Comparison of ENCODE assay signal across 14 cellular contexts in genomic region chr7:47478926-47479791, GRCh38.
A peak's percentile ranks its signal among the peaks of the same experiment; 100 is the strongest.
DNase-seq lines count a peak whose midpoint lies in the region; ATAC-seq and TF ChIP-seq lines count a peak whose summit lies in the region.
"Had no signal": no experiment of that assay in that cellular context is flagged by ENCODE, and none has a peak within 500 bp of the region (broad histone marks: within the 10 kb centered on the region; RNA-seq: fewer than 3 reads in every experiment).

No MANE protein-coding gene starts in this region.

- peak overlapping the region in 1 of 3 donors; percentile 94 for H3K27ac Mint-ChIP-seq in IgD-negative memory B cell
- no peak overlapping the region for H3K27ac Mint-ChIP-seq in CD8-positive, alpha-beta memory T cell
- H3K27ac Mint-ChIP-seq: activated naive CD4-positive, alpha-beta T cell treated with anti-CD3 and anti-CD28 coated beads, Interleukin-2, amount 50 U/mL, for 72 hours; GM23338 had no signal

- in situ Hi-C loops in gastrocnemius medialis (cut with MboI; ENCODE audit: low sequenced_read_pairs in 4 of 4) = no loop called here

- H3K4me1 ChIP-seq in gastrocnemius medialis = peaks cover 37 to 43% of the 10 kb centered on the region in 2 donors
- H3K4me1 ChIP-seq in CD8-positive, alpha-beta memory T cell (ENCODE audit: insufficient read depth, low read length) = no peaks in the 10 kb centered on the region

- TF ChIP-seq CTCF in VCaP (conservative IDR thresholded peaks at IDR 0.05) (no peak), gastrocnemius medialis (IDR thresholded peaks at IDR 0.05 in 4 of 5, conservative IDR thresholded peaks at IDR 0.05 in 1 of 5) (no peak)

- POLR2A ChIA-PET in CD8-positive, alpha-beta memory T cell (lab: Charles Lee) = no interaction called here

- no peak for TF ChIP-seq POLR2A in gastrocnemius medialis (IDR thresholded peaks at IDR 0.05)

- no peaks in the 10 kb centered on the region for H3K27me3 ChIP-seq in gastrocnemius medialis
- H3K27me3 ChIP-seq in CD8-positive, alpha-beta memory T cell (ENCODE audit: insufficient read depth, low read length, poor library complexity, severe bottlenecking) = no peaks in the 10 kb centered on the region
- H3K27me3 ChIP-seq: left lung had no signal

- no peaks in the 10 kb centered on the region for H3K9me3 ChIP-seq in gastrocnemius medialis
- H3K9me3 ChIP-seq in CD8-positive, alpha-beta memory T cell (ENCODE audit: low read length) = no peaks in the 10 kb centered on the region
- H3K9me3 ChIP-seq: left lung had no signal

- CTCF ChIA-PET in CD8-positive, alpha-beta memory T cell (lab: Charles Lee) = no interaction called here

- H3K36me3 Mint-ChIP-seq in IgD-negative memory B cell = no peaks in the 10 kb centered on the region
- no peaks in the 10 kb centered on the region for H3K36me3 Mint-ChIP-seq in CD8-positive, alpha-beta memory T cell
- H3K36me3 Mint-ChIP-seq: activated naive CD4-positive, alpha-beta T cell treated with anti-CD3 and anti-CD28 coated beads, Interleukin-2, amount 50 U/mL, for 72 hours had no signal

- H3K9me3 Mint-ChIP-seq in IgD-negative memory B cell = no peaks in the 10 kb centered on the region
- peaks cover 0 to 7% (median 2%) of the 10 kb centered on the region in 5 donors for H3K9me3 Mint-ChIP-seq in CD8-positive, alpha-beta memory T cell

- ATAC-seq in gastrocnemius medialis (no peak), HG03196 (IDR thresholded peaks at IDR 0.05; ENCODE audit: unreplicated experiment) (no peak), GM21825 (IDR thresholded peaks at IDR 0.05; ENCODE audit: unreplicated experiment) (no peak), HG03571 (IDR thresholded peaks at IDR 0.05; ENCODE audit: unreplicated experiment) (no peak)
- ATAC-seq: activated naive CD4-positive, alpha-beta T cell treated with anti-CD3 and anti-CD28 coated beads, Interleukin-2, amount 50 U/mL, for 72 hours; left lung had no signal

- H3K27me3 Mint-ChIP-seq in IgD-negative memory B cell = no peaks in the 10 kb centered on the region
- no peaks in the 10 kb centered on the region for H3K27me3 Mint-ChIP-seq in CD8-positive, alpha-beta memory T cell

- no peaks in the 10 kb centered on the region for H3K36me3 ChIP-seq in gastrocnemius medialis
- no peaks in the 10 kb centered on the region for H3K36me3 ChIP-seq in CD8-positive, alpha-beta memory T cell (ENCODE audit: insufficient read depth, low read length)
- H3K36me3 ChIP-seq: left lung, WERI-Rb-1 had no signal

- intact Hi-C loops in gastrocnemius medialis (cut with DNase I; ENCODE audit: low total_unique reads) = no loop called here

- H3K4me3 Mint-ChIP-seq in IgD-negative memory B cell = peak overlapping the region in 3 of 4 donors; percentile 30 to 45 (median 38)
- H3K4me3 Mint-ChIP-seq in CD8-positive, alpha-beta memory T cell = no peak overlapping the region
- H3K4me3 Mint-ChIP-seq: GM23338 had no signal

- peaks cover 33 to 53% (median 37%) of the 10 kb centered on the region in 3 donors for H3K4me1 Mint-ChIP-seq in IgD-negative memory B cell
- H3K4me1 Mint-ChIP-seq in CD8-positive, alpha-beta memory T cell = no peaks in the 10 kb centered on the region

- H3K27ac ChIP-seq in VCaP (peak overlapping the region; percentile 8; the same call in 1 of the 2 replicates), gastrocnemius medialis (peak overlapping the region; percentile 84 to 90 (median 87))
- no peak overlapping the region for H3K27ac ChIP-seq in CD8-positive, alpha-beta memory T cell (ENCODE audit: low read depth, low read length)
- H3K27ac ChIP-seq: WERI-Rb-1 had no signal

- H3K4me3 ChIP-seq in gastrocnemius medialis = no peak overlapping the region
- H3K4me3 ChIP-seq in CD8-positive, alpha-beta memory T cell (ENCODE audit: low read length) = no peak overlapping the region
- H3K4me3 ChIP-seq: GM23338 had no signal

- DNase-seq in left kidney (ENCODE audit: low read depth, low spot score) (peak; percentile 42), gastrocnemius medialis (no peak)
- DNase-seq in CD8-positive, alpha-beta memory T cell = no peak
- DNase-seq: hypothalamus, Kasumi-1, WERI-Rb-1 had no signal

Comparison
In these comparisons a context has a peak if more than half of its experiments do, and no peak if none do; other contexts are left out.
1. H3K4me3 Mint-ChIP-seq: peak in IgD-negative memory B cell (3 of 4); none in CD8-positive, alpha-beta memory T cell (0 of 7).